In the genomic region with DNA sequence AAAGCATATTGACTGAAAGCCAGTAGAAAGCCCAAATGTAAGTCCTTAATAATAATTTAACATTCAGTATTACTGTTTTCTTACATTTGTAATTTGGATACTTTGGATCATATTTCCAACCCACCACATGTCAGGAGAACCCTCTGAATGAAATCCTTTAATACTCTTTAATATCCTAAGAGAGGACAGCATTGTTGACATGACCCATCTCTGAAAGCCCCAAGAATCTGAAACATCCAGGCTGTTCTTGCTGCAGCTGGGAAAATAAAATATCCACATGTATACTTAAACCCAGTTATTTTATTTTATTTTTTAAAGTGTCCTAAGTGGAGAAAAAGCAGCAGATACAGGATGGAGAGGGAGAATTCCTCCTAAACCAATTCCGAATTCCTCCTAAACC, we compare ENCODE assay signal across 29 cellular contexts.
"Had no signal": no experiment of that assay in that cellular context is flagged by ENCODE, and none has a peak within 500 bp of the region (broad histone marks: within the 10 kb centered on the region; RNA-seq: fewer than 3 reads in every experiment).

No MANE protein-coding gene starts in this region.

- ATAC-seq: effector memory CD8-positive, alpha-beta T cell; foreskin keratinocyte; gastroesophageal sphincter; heart left ventricle; left colon; naive thymus-derived CD4-positive, alpha-beta T cell; stimulated activated naive CD8-positive, alpha-beta T cell treated with anti-CD3 and anti-CD28 coated beads, Interleukin-15, amount 100 ng/mL, for 72 hours had no signal

- H3K9me3 Mint-ChIP-seq: central memory CD8-positive, alpha-beta T cell; effector memory CD8-positive, alpha-beta T cell; memory B cell; stimulated activated naive CD8-positive, alpha-beta T cell treated with anti-CD3 and anti-CD28 coated beads, Interleukin-15, amount 100 ng/mL, for 72 hours had no signal

- H3K4me1 ChIP-seq: foreskin keratinocyte, parathyroid adenoma, prostate gland, sigmoid colon, thyroid gland had no signal

- H3K9ac ChIP-seq: neural progenitor cell, parathyroid adenoma had no signal

- DNase-seq: effector memory CD8-positive, alpha-beta T cell; foreskin keratinocyte; heart left ventricle; islet precursor cell; kidney glomerular epithelial cell; left colon; left ventricle myocardium inferior; naive thymus-derived CD4-positive, alpha-beta T cell; sigmoid colon; stimulated activated CD4-positive, alpha-beta T cell treated with anti-CD3 and anti-CD28 coated beads, Interleukin-1b, Interleukin-23, amount 100 ng/mL, for 48 hours; stimulated activated CD4-positive, alpha-beta T cell treated with anti-CD3 and anti-CD28 coated beads, Interleukin-4, amount 100 ng/mL, for 1 hour; stimulated activated CD8-positive, alpha-beta memory T cell treated with anti-CD3 and anti-CD28 coated beads, Interleukin-4, amount 100 ng/mL, for 48 hours; stimulated activated naive CD4-positive, alpha-beta T cell; stimulated activated naive CD8-positive, alpha-beta T cell treated with anti-CD3 and anti-CD28 coated beads, Interleukin-15, amount 100 ng/mL, for 72 hours; thyroid gland; trophoblast cell had no signal

- H3K36me3 Mint-ChIP-seq: memory B cell, neural progenitor cell had no signal

- H3K27me3 Mint-ChIP-seq: central memory CD8-positive, alpha-beta T cell; effector memory CD8-positive, alpha-beta T cell; memory B cell; stimulated activated naive CD8-positive, alpha-beta T cell treated with anti-CD3 and anti-CD28 coated beads, Interleukin-15, amount 100 ng/mL, for 72 hours had no signal

- H3K4me3 Mint-ChIP-seq: central memory CD8-positive, alpha-beta T cell; effector memory CD8-positive, alpha-beta T cell; memory B cell; naive thymus-derived CD4-positive, alpha-beta T cell; nephron; neural progenitor cell; stimulated activated naive CD8-positive, alpha-beta T cell treated with anti-CD3 and anti-CD28 coated beads, Interleukin-15, amount 100 ng/mL, for 72 hours had no signal

- H3K27me3 ChIP-seq: foreskin keratinocyte, gastroesophageal sphincter, heart left ventricle, hepatocyte, neural progenitor cell, right atrium auricular region, sigmoid colon, thyroid gland, vagina had no signal

- H3K4me3 ChIP-seq: coronary artery, gastroesophageal sphincter, heart left ventricle, hepatocyte, left ventricle myocardium inferior, lung, neural progenitor cell, prostate gland, right atrium auricular region, sigmoid colon, skin epidermis, thyroid gland, vagina had no signal

- H3K9me3 ChIP-seq: gastroesophageal sphincter, heart left ventricle, left ventricle myocardium inferior, prostate gland, right atrium auricular region, sigmoid colon, thyroid gland, vagina had no signal

- H3K4me1 Mint-ChIP-seq: memory B cell had no signal

- H3K27ac Mint-ChIP-seq: effector memory CD8-positive, alpha-beta T cell; memory B cell; neural progenitor cell; stimulated activated naive CD8-positive, alpha-beta T cell treated with anti-CD3 and anti-CD28 coated beads, Interleukin-15, amount 100 ng/mL, for 72 hours had no signal

- H3K36me3 ChIP-seq: gastroesophageal sphincter, heart left ventricle, left ventricle myocardium inferior, neural progenitor cell, prostate gland, right atrium auricular region, sigmoid colon, thyroid gland, vagina had no signal
